In the genomic region with DNA sequence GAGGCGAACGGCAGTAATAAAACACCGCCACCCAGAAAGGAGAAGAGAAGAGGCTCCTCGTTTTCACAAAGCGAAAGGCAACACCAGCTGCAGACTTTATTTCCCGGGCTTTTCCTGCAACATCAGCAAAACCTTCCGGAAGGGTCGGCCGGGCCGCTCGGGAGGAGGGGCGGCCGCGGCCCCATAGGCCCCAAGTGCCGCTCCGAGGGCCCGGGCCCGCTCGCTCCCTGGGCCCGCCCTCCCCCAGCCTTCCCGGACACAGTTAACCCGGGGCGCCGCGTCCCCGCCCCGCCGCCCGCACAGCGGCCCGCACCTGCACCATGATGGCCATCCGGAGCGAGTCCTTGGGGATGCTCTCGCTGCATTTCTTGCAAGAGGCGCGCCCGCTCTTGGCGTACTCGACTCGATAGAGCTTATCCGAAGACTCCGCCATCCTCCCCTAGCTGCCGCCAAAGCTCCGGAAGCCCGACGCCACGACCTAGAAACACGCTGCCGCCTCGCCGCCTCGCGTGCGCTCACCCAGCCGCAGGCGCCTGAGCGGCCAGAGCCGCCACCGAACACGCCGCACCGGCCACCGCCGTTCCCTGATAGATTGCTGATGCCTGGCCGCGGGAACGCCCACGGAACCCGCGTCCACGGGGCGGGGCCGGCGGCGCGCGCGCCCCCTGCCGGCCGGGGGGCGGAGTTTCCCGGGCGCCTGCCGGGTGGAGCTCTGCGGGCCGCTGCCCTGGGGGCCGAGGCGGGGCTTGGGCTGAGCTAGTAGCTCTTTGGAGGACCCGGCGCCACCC, we compare ENCODE assay signal across 8 cellular contexts. TPM values are rescaled to one million over a fixed set of nuclear protein-coding genes. Genes with fewer than 3 reads are reported as not detected.
A peak's percentile ranks its signal among the peaks of the same experiment; 100 is the strongest.
DNase-seq lines count a peak whose midpoint lies in the region; ATAC-seq and TF ChIP-seq lines count a peak whose summit lies in the region.

A gene (minus strand): TSS at position 597 of the 788 bp plus-strand sequence. CDS start 164 bp downstream, at position 433.

- POLR2A ChIA-PET in RWPE1 (lab: Yijun Ruan, JAX; ENCODE audit: low non-redundant PET) = interaction anchor here (0.8 to 0.9 kb wide), 3 partner anchors 8 to 99 kb away, joined by 3 to 7 read pairs (median 4); a partner anchor contains a TSS

- H3K4me1 Mint-ChIP-seq in activated T-helper 17 cell treated with anti-CD3 and anti-CD28 coated beads, Interleukin-2, amount 50 U/mL, for 72 hours = peaks cover 17% of the 10 kb centered on the region
- H3K4me1 Mint-ChIP-seq in natural killer cell treated with Interleukin-12 subunit alpha and Interleukin-12 subunit beta and Interleukin-15 and Interleukin-18, amount 100 ng/mL, for 72 hours (ENCODE audit: low read depth in 2 of 2) = peaks cover 37% of the 10 kb centered on the region in 2 donors

- CTCF ChIA-PET in RWPE1 (lab: Yijun Ruan, JAX) = interaction anchor here (0.5 to 1.8 kb wide), 24 partner anchors 8 to 1994 kb away, joined by 3 to 7 read pairs (median 4); a partner anchor contains a TSS

- ATAC-seq in activated T-helper 17 cell treated with anti-CD3 and anti-CD28 coated beads, Interleukin-2, amount 50 U/mL, for 72 hours (replicated peaks) = peak; percentile 89
- ATAC-seq in natural killer cell treated with Interleukin-12 subunit alpha and Interleukin-12 subunit beta and Interleukin-15 and Interleukin-18, amount 100 ng/mL, for 72 hours = peak; percentile 93 to 96
- ATAC-seq in stimulated activated naive CD8-positive, alpha-beta T cell treated with anti-CD3 and anti-CD28 coated beads, Interleukin-15, Interleukin-2, amounts not matched to agents 100 U/mL and 50 U/mL, for 24 hours = peak; percentile 94

- peaks cover 23% of the 10 kb centered on the region for H3K36me3 Mint-ChIP-seq in activated T-helper 17 cell treated with anti-CD3 and anti-CD28 coated beads, Interleukin-2, amount 50 U/mL, for 72 hours (ENCODE audit: low read depth)
- H3K36me3 Mint-ChIP-seq in natural killer cell treated with Interleukin-12 subunit alpha and Interleukin-12 subunit beta and Interleukin-15 and Interleukin-18, amount 100 ng/mL, for 72 hours = peaks cover 6% of the 10 kb centered on the region

- H3K27ac Mint-ChIP-seq in activated T-helper 17 cell treated with anti-CD3 and anti-CD28 coated beads, Interleukin-2, amount 50 U/mL, for 72 hours = peak within 1 kb of the TSS; percentile 85
- H3K27ac Mint-ChIP-seq in natural killer cell treated with Interleukin-12 subunit alpha and Interleukin-12 subunit beta and Interleukin-15 and Interleukin-18, amount 100 ng/mL, for 72 hours = peak within 1 kb of the TSS; percentile 76 to 94

- peak; percentile 89 for DNase-seq in ELR (ENCODE audit: low read depth)
- DNase-seq in GOT3 (lab: John Stamatoyannopoulos, UW) = peak; percentile 85
- DNase-seq in RWPE1 (ENCODE audit: low spot score) = peak; percentile 97
- DNase-seq in fibroblast of mammary gland (ENCODE audit: low read depth) = peak; percentile 83
- DNase-seq in natural killer cell treated with Interleukin-12 subunit alpha and Interleukin-12 subunit beta and Interleukin-15 and Interleukin-18, amount 100 ng/mL, for 72 hours (ENCODE audit: low spot score) = peak; percentile 92
- peak; percentile 90 for DNase-seq in stimulated activated naive CD8-positive, alpha-beta T cell treated with anti-CD3 and anti-CD28 coated beads, Interleukin-15, Interleukin-2, amounts not matched to agents 100 U/mL and 50 U/mL, for 24 hours

- TF ChIP-seq CTCF in LNCAP (IDR thresholded peaks at IDR 0.05) (peak; percentile 93), RWPE1 (conservative IDR thresholded peaks at IDR 0.05; ENCODE audit: low read depth) (peak; percentile 89), fibroblast of mammary gland (conservative IDR thresholded peaks at IDR 0.05; ENCODE audit: control insufficient read depth, insufficient read depth, low read depth, low read length) (no peak)

- peak within 1 kb of the TSS; percentile 85 for H3K4me3 ChIP-seq in fibroblast of mammary gland (ENCODE audit: control insufficient read depth, low read depth, low read length)

- H3K4me3 Mint-ChIP-seq in activated T-helper 17 cell treated with anti-CD3 and anti-CD28 coated beads, Interleukin-2, amount 50 U/mL, for 72 hours = peak within 1 kb of the TSS; percentile 90
- H3K4me3 Mint-ChIP-seq in natural killer cell treated with Interleukin-12 subunit alpha and Interleukin-12 subunit beta and Interleukin-15 and Interleukin-18, amount 100 ng/mL, for 72 hours = peak within 1 kb of the TSS; percentile 93

- H3K9me3 Mint-ChIP-seq in activated T-helper 17 cell treated with anti-CD3 and anti-CD28 coated beads, Interleukin-2, amount 50 U/mL, for 72 hours = no peaks in the 10 kb centered on the region
- H3K9me3 Mint-ChIP-seq in natural killer cell treated with Interleukin-12 subunit alpha and Interleukin-12 subunit beta and Interleukin-15 and Interleukin-18, amount 100 ng/mL, for 72 hours = no peaks in the 10 kb centered on the region

- H3K27me3 Mint-ChIP-seq in activated T-helper 17 cell treated with anti-CD3 and anti-CD28 coated beads, Interleukin-2, amount 50 U/mL, for 72 hours = no peaks in the 10 kb centered on the region
- no peaks in the 10 kb centered on the region for H3K27me3 Mint-ChIP-seq in natural killer cell treated with Interleukin-12 subunit alpha and Interleukin-12 subunit beta and Interleukin-15 and Interleukin-18, amount 100 ng/mL, for 72 hours

- H3K27ac ChIP-seq in RWPE1 = peak within 1 kb of the TSS; percentile 95

RNA-seq across cellular contexts. Expression of the gene that starts here (rescaled TPM):
- 100 to 1,000 TPM; 147 to 268 TPM for total RNA-seq in activated T-helper 17 cell treated with anti-CD3 and anti-CD28 coated beads, Interleukin-2, amount 50 U/mL, for 72 hours
- total RNA-seq in natural killer cell treated with Interleukin-12 subunit alpha and Interleukin-12 subunit beta and Interleukin-15 and Interleukin-18, amount 100 ng/mL, for 72 hours = 100 to 1,000 TPM; 138 to 246 TPM

Comparison
In these comparisons a context has a peak if more than half of its experiments do, and no peak if none do; other contexts are left out.
1. Peak in every context shown above with its lines: DNase-seq, ATAC-seq, H3K4me3 ChIP-seq and H3K27ac ChIP-seq.